1 cellular context compared by ENCODE assay signal in the genomic region with DNA sequence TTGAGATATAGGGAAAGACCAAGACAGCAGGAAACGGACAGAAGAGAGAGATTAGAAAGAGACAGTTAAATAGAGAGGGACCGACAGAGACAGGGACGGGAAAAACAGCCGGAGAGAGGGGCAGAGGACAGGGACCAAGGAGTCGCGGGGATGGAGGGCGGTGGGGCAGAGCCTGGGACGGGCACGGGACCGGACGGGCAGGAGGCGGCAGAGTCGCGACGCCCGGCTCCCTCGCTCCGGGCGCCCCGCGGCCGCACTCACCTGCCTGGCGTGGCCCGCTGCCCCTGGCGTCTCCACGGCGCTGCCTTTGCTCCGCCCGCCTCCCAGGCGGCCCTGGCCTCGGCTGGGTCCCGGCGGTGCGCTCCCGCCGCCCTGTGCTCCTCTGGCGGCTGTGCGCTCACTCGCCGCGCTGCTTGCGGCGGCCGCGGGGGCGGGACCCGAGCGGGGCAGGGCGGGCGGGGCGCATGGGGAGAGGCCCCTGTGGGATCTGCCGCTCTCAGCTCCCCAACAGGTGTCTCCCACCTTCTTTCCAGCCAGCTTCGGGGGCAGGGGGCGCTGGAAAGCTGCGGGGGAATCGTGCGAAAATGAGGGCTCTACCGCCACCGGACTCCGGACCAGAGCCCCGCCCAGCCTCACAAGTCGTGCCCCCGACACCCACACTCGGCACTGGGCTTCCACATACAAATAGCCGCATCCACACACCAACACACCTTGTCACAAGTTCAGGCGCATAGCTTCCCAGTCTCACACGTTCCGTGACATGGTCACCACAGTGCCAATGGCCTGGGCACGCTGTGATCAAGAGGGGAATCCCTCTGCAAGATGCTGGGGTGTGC.
TF ChIP-seq lines count a peak whose summit lies in the region.

TSS of gene ARID3C (minus strand) at position 411 of the 836 bp plus-strand sequence. CDS start 1,052 bp downstream, outside the sequence.

TF ChIP-seq in H1, 55 proteins besides CTCF, POLR2A, EP300 and RAD21:
- TF ChIP-seq EZH2 (IDR thresholded peaks at IDR 0.05; ENCODE audit: low read depth, low read length, severe bottlenecking), result peak; percentile 65
- no peak; the same call in 1 of the 2 replicates for TF ChIP-seq TBP (IDR thresholded peaks at IDR 0.05; ENCODE audit: low read depth, low read length)
- TF ChIP-seq RFX5 (IDR thresholded peaks at IDR 0.05; ENCODE audit: borderline replicate concordance, low read depth, low read length), result no peak
- no peak for TF ChIP-seq JUN (IDR thresholded peaks at IDR 0.05; ENCODE audit: low read depth, low read length)
- TF ChIP-seq ATF3 (IDR thresholded peaks at IDR 0.05; ENCODE audit: insufficient read depth, low read depth, low read length), result no peak
- TF ChIP-seq, protein P1, sequence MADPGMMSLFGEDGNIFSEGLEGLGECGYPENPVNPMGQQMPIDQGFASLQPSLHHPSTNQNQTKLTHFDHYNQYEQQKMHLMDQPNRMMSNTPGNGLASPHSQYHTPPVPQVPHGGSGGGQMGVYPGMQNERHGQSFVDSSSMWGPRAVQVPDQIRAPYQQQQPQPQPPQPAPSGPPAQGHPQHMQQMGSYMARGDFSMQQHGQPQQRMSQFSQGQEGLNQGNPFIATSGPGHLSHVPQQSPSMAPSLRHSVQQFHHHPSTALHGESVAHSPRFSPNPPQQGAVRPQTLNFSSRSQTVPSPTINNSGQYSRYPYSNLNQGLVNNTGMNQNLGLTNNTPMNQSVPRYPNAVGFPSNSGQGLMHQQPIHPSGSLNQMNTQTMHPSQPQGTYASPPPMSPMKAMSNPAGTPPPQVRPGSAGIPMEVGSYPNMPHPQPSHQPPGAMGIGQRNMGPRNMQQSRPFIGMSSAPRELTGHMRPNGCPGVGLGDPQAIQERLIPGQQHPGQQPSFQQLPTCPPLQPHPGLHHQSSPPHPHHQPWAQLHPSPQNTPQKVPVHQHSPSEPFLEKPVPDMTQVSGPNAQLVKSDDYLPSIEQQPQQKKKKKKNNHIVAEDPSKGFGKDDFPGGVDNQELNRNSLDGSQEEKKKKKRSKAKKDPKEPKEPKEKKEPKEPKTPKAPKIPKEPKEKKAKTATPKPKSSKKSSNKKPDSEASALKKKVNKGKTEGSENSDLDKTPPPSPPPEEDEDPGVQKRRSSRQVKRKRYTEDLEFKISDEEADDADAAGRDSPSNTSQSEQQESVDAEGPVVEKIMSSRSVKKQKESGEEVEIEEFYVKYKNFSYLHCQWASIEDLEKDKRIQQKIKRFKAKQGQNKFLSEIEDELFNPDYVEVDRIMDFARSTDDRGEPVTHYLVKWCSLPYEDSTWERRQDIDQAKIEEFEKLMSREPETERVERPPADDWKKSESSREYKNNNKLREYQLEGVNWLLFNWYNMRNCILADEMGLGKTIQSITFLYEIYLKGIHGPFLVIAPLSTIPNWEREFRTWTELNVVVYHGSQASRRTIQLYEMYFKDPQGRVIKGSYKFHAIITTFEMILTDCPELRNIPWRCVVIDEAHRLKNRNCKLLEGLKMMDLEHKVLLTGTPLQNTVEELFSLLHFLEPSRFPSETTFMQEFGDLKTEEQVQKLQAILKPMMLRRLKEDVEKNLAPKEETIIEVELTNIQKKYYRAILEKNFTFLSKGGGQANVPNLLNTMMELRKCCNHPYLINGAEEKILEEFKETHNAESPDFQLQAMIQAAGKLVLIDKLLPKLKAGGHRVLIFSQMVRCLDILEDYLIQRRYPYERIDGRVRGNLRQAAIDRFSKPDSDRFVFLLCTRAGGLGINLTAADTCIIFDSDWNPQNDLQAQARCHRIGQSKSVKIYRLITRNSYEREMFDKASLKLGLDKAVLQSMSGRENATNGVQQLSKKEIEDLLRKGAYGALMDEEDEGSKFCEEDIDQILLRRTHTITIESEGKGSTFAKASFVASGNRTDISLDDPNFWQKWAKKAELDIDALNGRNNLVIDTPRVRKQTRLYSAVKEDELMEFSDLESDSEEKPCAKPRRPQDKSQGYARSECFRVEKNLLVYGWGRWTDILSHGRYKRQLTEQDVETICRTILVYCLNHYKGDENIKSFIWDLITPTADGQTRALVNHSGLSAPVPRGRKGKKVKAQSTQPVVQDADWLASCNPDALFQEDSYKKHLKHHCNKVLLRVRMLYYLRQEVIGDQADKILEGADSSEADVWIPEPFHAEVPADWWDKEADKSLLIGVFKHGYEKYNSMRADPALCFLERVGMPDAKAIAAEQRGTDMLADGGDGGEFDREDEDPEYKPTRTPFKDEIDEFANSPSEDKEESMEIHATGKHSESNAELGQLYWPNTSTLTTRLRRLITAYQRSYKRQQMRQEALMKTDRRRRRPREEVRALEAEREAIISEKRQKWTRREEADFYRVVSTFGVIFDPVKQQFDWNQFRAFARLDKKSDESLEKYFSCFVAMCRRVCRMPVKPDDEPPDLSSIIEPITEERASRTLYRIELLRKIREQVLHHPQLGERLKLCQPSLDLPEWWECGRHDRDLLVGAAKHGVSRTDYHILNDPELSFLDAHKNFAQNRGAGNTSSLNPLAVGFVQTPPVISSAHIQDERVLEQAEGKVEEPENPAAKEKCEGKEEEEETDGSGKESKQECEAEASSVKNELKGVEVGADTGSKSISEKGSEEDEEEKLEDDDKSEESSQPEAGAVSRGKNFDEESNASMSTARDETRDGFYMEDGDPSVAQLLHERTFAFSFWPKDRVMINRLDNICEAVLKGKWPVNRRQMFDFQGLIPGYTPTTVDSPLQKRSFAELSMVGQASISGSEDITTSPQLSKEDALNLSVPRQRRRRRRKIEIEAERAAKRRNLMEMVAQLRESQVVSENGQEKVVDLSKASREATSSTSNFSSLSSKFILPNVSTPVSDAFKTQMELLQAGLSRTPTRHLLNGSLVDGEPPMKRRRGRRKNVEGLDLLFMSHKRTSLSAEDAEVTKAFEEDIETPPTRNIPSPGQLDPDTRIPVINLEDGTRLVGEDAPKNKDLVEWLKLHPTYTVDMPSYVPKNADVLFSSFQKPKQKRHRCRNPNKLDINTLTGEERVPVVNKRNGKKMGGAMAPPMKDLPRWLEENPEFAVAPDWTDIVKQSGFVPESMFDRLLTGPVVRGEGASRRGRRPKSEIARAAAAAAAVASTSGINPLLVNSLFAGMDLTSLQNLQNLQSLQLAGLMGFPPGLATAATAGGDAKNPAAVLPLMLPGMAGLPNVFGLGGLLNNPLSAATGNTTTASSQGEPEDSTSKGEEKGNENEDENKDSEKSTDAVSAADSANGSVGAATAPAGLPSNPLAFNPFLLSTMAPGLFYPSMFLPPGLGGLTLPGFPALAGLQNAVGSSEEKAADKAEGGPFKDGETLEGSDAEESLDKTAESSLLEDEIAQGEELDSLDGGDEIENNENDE (IDR thresholded peaks at IDR 0.05; ENCODE audit: insufficient replicate concordance, low read length), result no peak
- no peak for TF ChIP-seq USF2 (IDR thresholded peaks at IDR 0.05; ENCODE audit: low read length)
- TF ChIP-seq JUND (IDR thresholded peaks at IDR 0.05; ENCODE audit: low read length), result no peak
- TF ChIP-seq SUZ12 (IDR thresholded peaks at IDR 0.05; ENCODE audit: low read length), result peak; percentile 79
- 0 out of 2 replicates have a peak, but pooled peaks have one; percentile 43 for TF ChIP-seq RBBP5 (IDR thresholded peaks at IDR 0.05; ENCODE audit: borderline replicate concordance, low read depth, low read length)
- peak; percentile 48; the same call in 1 of the 2 replicates for TF ChIP-seq GABPA (IDR thresholded peaks at IDR 0.05; ENCODE audit: borderline replicate concordance, insufficient read depth, low read length)
- no peak for TF ChIP-seq SIX5 (IDR thresholded peaks at IDR 0.05; ENCODE audit: low read depth, low read length)
- TF ChIP-seq SP2 (IDR thresholded peaks at IDR 0.05; ENCODE audit: low read length), result no peak
- TF ChIP-seq SAP30 (IDR thresholded peaks at IDR 0.05; ENCODE audit: insufficient read depth, insufficient replicate concordance, low read length), result no peak
- TF ChIP-seq ASH2L (IDR thresholded peaks at IDR 0.05; ENCODE audit: low read length), result no peak
- TF ChIP-seq TCF12 (IDR thresholded peaks at IDR 0.05; ENCODE audit: low read depth, low read length), result no peak
- no peak for TF ChIP-seq ZNF274 (IDR thresholded peaks at IDR 0.05; ENCODE audit: borderline replicate concordance, extremely low read depth, low read length)
- TF ChIP-seq TEAD4 (IDR thresholded peaks at IDR 0.05; ENCODE audit: low read depth, low read length), result no peak
- TF ChIP-seq BRCA1 (IDR thresholded peaks at IDR 0.05; ENCODE audit: low read depth, low read length), result no peak
- no peak for TF ChIP-seq POU5F1 (IDR thresholded peaks at IDR 0.05; ENCODE audit: low read depth, low read length)
- peak; percentile 91 for TF ChIP-seq KDM4A (IDR thresholded peaks at IDR 0.05; ENCODE audit: low read depth, low read length, severe bottlenecking)
- TF ChIP-seq BCL11A (IDR thresholded peaks at IDR 0.05; ENCODE audit: low read depth in 2 of 2, low read length in 2 of 2), result no peak
- TF ChIP-seq GTF2F1 (IDR thresholded peaks at IDR 0.05; ENCODE audit: borderline replicate concordance, low read depth, low read length), result no peak
